21 cellular contexts compared by ENCODE assay signal in genomic region chr13:42709276-42709675, GRCh38.
"Had no signal": no experiment of that assay in that cellular context is flagged by ENCODE, and none has a peak within 500 bp of the region (broad histone marks: within the 10 kb centered on the region; RNA-seq: fewer than 3 reads in every experiment).

No MANE protein-coding gene starts in this region.

- H3K27ac ChIP-seq: coronary artery, esophagus squamous epithelium, gastrocnemius medialis, hepatocyte, neutrophil, parathyroid adenoma, sigmoid colon, spleen, thoracic aorta, transverse colon, upper lobe of right lung, uterus had no signal

- H3K4me2 ChIP-seq: hepatocyte had no signal

- H3K9ac ChIP-seq: parathyroid adenoma had no signal

- ATAC-seq: gastrocnemius medialis; left colon; natural killer cell treated with Interleukin-12 subunit alpha and Interleukin-12 subunit beta and Interleukin-15 and Interleukin-18, amount 100 ng/mL, for 72 hours; stimulated activated memory B cell treated with anti-CD40 and anti-IgM and Interleukin-4, amounts not matched to agents 10 μg/mL and 1 μg/mL and 100 μg/mL, for 72 hours; upper lobe of right lung had no signal

- H3K79me2 ChIP-seq: hepatocyte, parathyroid adenoma had no signal

- DNase-seq: dermis blood vessel endothelial cell; effector memory CD4-positive, alpha-beta T cell; erythroblast; esophagus squamous epithelium; gastrocnemius medialis; heart left ventricle; left colon; sigmoid colon; spleen; stimulated activated CD4-positive, alpha-beta T cell treated with anti-CD3 and anti-CD28 coated beads, Interleukin-4, amount 100 ng/mL, for 4 hours; transverse colon; upper lobe of right lung; uterus had no signal

- H3K36me3 ChIP-seq: esophagus squamous epithelium, gastrocnemius medialis, heart left ventricle, neutrophil, sigmoid colon, spleen, thoracic aorta, transverse colon, upper lobe of right lung, uterus had no signal

- H3K27me3 ChIP-seq: esophagus squamous epithelium, gastrocnemius medialis, heart left ventricle, hepatocyte, neutrophil, sigmoid colon, transverse colon, upper lobe of right lung, uterus had no signal

- H2AFZ ChIP-seq: hepatocyte, parathyroid adenoma had no signal

- H3K4me3 ChIP-seq: coronary artery, esophagus squamous epithelium, gastrocnemius medialis, heart left ventricle, hepatocyte, lung, sigmoid colon, spleen, thoracic aorta, transverse colon, upper lobe of right lung, uterus had no signal

- H3K9me3 ChIP-seq: esophagus squamous epithelium, gastrocnemius medialis, heart left ventricle, neutrophil, sigmoid colon, spleen, thoracic aorta, transverse colon, upper lobe of right lung, uterus had no signal

- H3K4me1 ChIP-seq: esophagus squamous epithelium, gastrocnemius medialis, parathyroid adenoma, sigmoid colon, spleen, transverse colon, upper lobe of right lung, uterus had no signal
